ENCODE assay signal across 8 cellular contexts in the genomic region with DNA sequence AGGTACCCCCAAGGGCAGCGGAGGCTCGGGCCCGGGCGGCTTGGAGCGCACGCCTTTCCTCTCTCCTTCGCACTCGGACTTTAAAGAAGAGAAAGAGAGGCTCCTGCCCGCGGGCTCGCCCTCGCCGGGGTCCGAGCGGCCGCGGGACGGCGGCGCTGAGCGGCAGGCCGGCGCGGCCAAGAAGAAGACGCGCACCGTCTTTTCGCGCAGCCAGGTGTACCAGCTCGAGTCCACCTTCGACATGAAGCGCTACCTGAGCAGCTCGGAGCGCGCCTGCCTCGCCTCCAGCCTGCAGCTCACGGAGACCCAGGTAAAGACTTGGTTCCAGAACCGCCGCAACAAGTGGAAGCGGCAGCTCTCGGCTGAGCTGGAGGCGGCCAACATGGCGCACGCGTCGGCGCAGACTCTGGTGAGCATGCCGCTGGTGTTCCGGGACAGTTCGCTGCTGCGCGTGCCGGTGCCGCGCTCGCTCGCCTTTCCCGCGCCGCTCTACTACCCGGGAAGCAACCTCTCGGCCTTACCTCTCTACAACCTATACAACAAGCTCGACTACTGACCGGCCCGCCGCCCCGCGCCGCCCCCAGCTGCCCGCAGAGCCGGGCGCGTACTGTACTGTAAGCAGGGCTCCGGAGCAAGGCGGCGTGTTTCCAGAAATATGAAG. TPM values are rescaled to one million over a fixed set of nuclear protein-coding genes. Genes with fewer than 3 reads are reported as not detected.
A peak's percentile ranks its signal among the peaks of the same experiment; 100 is the strongest.
DNase-seq lines count a peak whose midpoint lies in the region; ATAC-seq lines count a peak whose summit lies in the region.

No MANE protein-coding gene starts in this region.

- no peaks in the 10 kb centered on the region for H3K9me3 Mint-ChIP-seq in activated naive CD4-positive, alpha-beta T cell treated with anti-CD3 and anti-CD28 coated beads for 36 hours

- H3K27ac Mint-ChIP-seq in activated naive CD4-positive, alpha-beta T cell treated with anti-CD3 and anti-CD28 coated beads for 36 hours, result peak overlapping the region; percentile 18

- DNase-seq in NCI-H1105 treated with DMSO at 0.1 percent for 48 hours (lab: John Stamatoyannopoulos, UW), result peak; percentile 24
- DNase-seq in NCI-H1105 (lab: John Stamatoyannopoulos, UW), result no peak
- peak; percentile 63 for DNase-seq in activated naive CD4-positive, alpha-beta T cell treated with anti-CD3 and anti-CD28 coated beads for 36 hours
- peak; percentile 53 for DNase-seq in iris pigment epithelial cell (ENCODE audit: low read depth)
- peak in 5 of 6 experiments; percentile 23 to 61 (median 46) for DNase-seq in stimulated activated naive CD4-positive, alpha-beta T cell (lab: John Stamatoyannopoulos, UW)
- no peak for DNase-seq in RKO (ENCODE audit: low spot score)
- no peak for DNase-seq in effector CD8-positive, alpha-beta T cell (lab: John Stamatoyannopoulos, UW)

- peaks cover 32% of the 10 kb centered on the region for H3K27me3 Mint-ChIP-seq in activated naive CD4-positive, alpha-beta T cell treated with anti-CD3 and anti-CD28 coated beads for 36 hours (ENCODE audit: low read depth)

- CTCF ChIA-PET in activated naive CD4-positive, alpha-beta T cell treated with anti-CD3 and anti-CD28 coated beads for 36 hours (lab: Charles Lee), result interaction anchor here (0.6 to 3.8 kb wide), 7 partner anchors 8 to 909 kb away, joined by 3 to 18 read pairs (median 4); no protein-coding TSS in a partner anchor

- H3K4me3 Mint-ChIP-seq in activated naive CD4-positive, alpha-beta T cell treated with anti-CD3 and anti-CD28 coated beads for 36 hours, result peak overlapping the region; percentile 74

- no peak for ATAC-seq in HG02759 (IDR thresholded peaks at IDR 0.05; ENCODE audit: unreplicated experiment)

- H3K4me1 Mint-ChIP-seq in activated naive CD4-positive, alpha-beta T cell treated with anti-CD3 and anti-CD28 coated beads for 36 hours (ENCODE audit: low read depth), result peaks cover 59% of the 10 kb centered on the region

- peaks cover 3% of the 10 kb centered on the region for H3K36me3 Mint-ChIP-seq in activated naive CD4-positive, alpha-beta T cell treated with anti-CD3 and anti-CD28 coated beads for 36 hours (ENCODE audit: low read depth)

- intact Hi-C loops in activated naive CD4-positive, alpha-beta T cell treated with anti-CD3 and anti-CD28 coated beads for 36 hours (cut with micrococcal nuclease), result loop anchor here (5.0 to 10.0 kb wide), 6 partner anchors 1005 to 1768 kb away; a partner anchor contains a TSS

RNA-seq across cellular contexts. Expression of a gene that starts 1.8 kb away (rescaled TPM):
- under 1 TPM; 0.62 to 0.99 TPM for total RNA-seq in activated naive CD4-positive, alpha-beta T cell treated with anti-CD3 and anti-CD28 coated beads for 36 hours

RNA-seq across cellular contexts. Expression of a gene that starts 4.5 kb away (rescaled TPM):
- 100 to 1,000 TPM; 293 to 307 TPM for total RNA-seq in activated naive CD4-positive, alpha-beta T cell treated with anti-CD3 and anti-CD28 coated beads for 36 hours

RNA-seq across cellular contexts. Expression of a gene that starts 13.9 kb away (rescaled TPM):
- under 1 TPM in 1 of 2 experiments, not detected in 1; 0.32 TPM for total RNA-seq in activated naive CD4-positive, alpha-beta T cell treated with anti-CD3 and anti-CD28 coated beads for 36 hours

Comparison
In these comparisons a context has a peak if more than half of its experiments do, and no peak if none do; other contexts are left out.
1. DNase-seq: peak in NCI-H1105 treated with DMSO at 0.1 percent for 48 hours (single experiment), activated naive CD4-positive, alpha-beta T cell treated with anti-CD3 and anti-CD28 coated beads for 36 hours (single experiment), iris pigment epithelial cell (single experiment) and stimulated activated naive CD4-positive, alpha-beta T cell (5 of 6); none in NCI-H1105 (single experiment), RKO (single experiment) and effector CD8-positive, alpha-beta T cell (single experiment).